9 cellular contexts compared by ENCODE assay signal in the genomic region with DNA sequence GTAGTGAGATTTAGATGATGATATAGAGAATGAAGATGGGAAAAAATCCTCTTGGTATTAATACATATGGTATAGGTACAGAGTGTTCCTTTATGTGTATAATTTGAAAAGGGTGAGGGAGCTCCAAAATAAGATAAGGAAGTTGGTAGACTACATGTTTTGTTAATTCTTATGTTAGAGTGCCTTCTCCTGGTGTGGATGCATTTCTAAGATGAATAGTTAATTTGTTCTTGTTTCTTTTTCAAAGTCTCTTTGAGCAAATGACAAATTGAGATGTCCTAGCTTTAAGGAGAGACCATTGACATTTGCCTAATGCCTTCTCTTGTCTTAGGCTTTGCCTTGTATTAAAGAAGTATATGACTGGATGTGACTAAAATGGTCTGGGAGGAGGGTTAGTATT. TPM values are rescaled to one million over a fixed set of nuclear protein-coding genes. Genes with fewer than 3 reads are reported as not detected.
DNase-seq lines count a peak whose midpoint lies in the region; ATAC-seq and TF ChIP-seq lines count a peak whose summit lies in the region.
"Had no signal": no experiment of that assay in that cellular context is flagged by ENCODE, and none has a peak within 500 bp of the region (broad histone marks: within the 10 kb centered on the region; RNA-seq: fewer than 3 reads in every experiment).

No MANE protein-coding gene starts in this region.

- no peaks in the 10 kb centered on the region for H3K9me3 ChIP-seq in transverse colon
- H3K9me3 ChIP-seq: gastrocnemius medialis had no signal

- peak overlapping the region; percentile 97 for H3K27ac ChIP-seq in foreskin keratinocyte
- peak overlapping the region; percentile 45 to 61 (median 54) for H3K27ac ChIP-seq in transverse colon

- intact Hi-C loops in transverse colon (cut with DNase I; ENCODE audit: low total_unique reads): no loop called here

- TF ChIP-seq POLR2A in transverse colon (IDR thresholded peaks at IDR 0.05): no peak

- H3K9me3 Mint-ChIP-seq in activated T-cell treated with anti-CD3 and anti-CD28 coated beads, Interleukin-2, amount 50 U/mL, for 4 hours: no peaks in the 10 kb centered on the region

- H3K4me3 Mint-ChIP-seq in activated T-cell treated with anti-CD3 and anti-CD28 coated beads, Interleukin-2, amount 50 U/mL, for 4 hours: peak overlapping the region; percentile 64

- H3K36me3 ChIP-seq in transverse colon: no peaks in the 10 kb centered on the region
- H3K36me3 ChIP-seq: gastrocnemius medialis had no signal

- peak; percentile 65 for TF ChIP-seq CTCF in foreskin keratinocyte (conservative IDR thresholded peaks at IDR 0.05)
- peak in 1 of 5 experiments; percentile 9 for TF ChIP-seq CTCF in transverse colon (IDR thresholded peaks at IDR 0.05)

- no peaks in the 10 kb centered on the region for H3K27me3 Mint-ChIP-seq in activated T-cell treated with anti-CD3 and anti-CD28 coated beads, Interleukin-2, amount 50 U/mL, for 4 hours (ENCODE audit: low read depth)

- in situ Hi-C loops in SK-MEL-5 (cut with HindIII; ENCODE audit: low pct_unique_long_range_greater_than_20kb, low sequenced_read_pairs): no loop called here
- in situ Hi-C loops in transverse colon (cut with MboI; ENCODE audit: low pct_ligation_motif_present in 1 of 4, low pct_unique_long_range_greater_than_20kb in 1 of 4, low sequenced_read_pairs in 3 of 4): loop anchor here in 1 of 4 donors (10.0 kb wide), 1 partner anchor 80 kb away; no protein-coding TSS in a partner anchor

- H3K27me3 ChIP-seq in foreskin keratinocyte (no peaks in the 10 kb centered on the region), transverse colon (no peaks in the 10 kb centered on the region)
- H3K27me3 ChIP-seq: gastrocnemius medialis had no signal

- no peak for DNase-seq in activated T-cell treated with anti-CD3 and anti-CD28 coated beads, Interleukin-2, amount 50 U/mL, for 4 hours
- DNase-seq in activated T-cell treated with anti-CD3 and anti-CD28 coated beads for 4 hours: no peak
- peak; percentile 48 for DNase-seq in SK-MEL-5 (ENCODE audit: low read depth, low spot score)
- no peak for DNase-seq in foreskin keratinocyte
- no peak for DNase-seq in transverse colon
- DNase-seq: gastrocnemius medialis had no signal

- H3K4me1 Mint-ChIP-seq in activated T-cell treated with anti-CD3 and anti-CD28 coated beads, Interleukin-2, amount 50 U/mL, for 4 hours (ENCODE audit: low read depth): peaks cover 86% of the 10 kb centered on the region

- H3K36me3 Mint-ChIP-seq in activated T-cell treated with anti-CD3 and anti-CD28 coated beads, Interleukin-2, amount 50 U/mL, for 4 hours (ENCODE audit: insufficient read depth): peaks cover 11% of the 10 kb centered on the region

- no peak for ATAC-seq in activated T-cell treated with anti-CD3 and anti-CD28 coated beads, Interleukin-2, amount 50 U/mL, for 4 hours
- no peak for ATAC-seq in foreskin keratinocyte
- ATAC-seq in HG02981 (IDR thresholded peaks at IDR 0.05; ENCODE audit: unreplicated experiment): no peak
- no peak for ATAC-seq in HG03097 (IDR thresholded peaks at IDR 0.05; ENCODE audit: low FRiP score, unreplicated experiment)
- no peak for ATAC-seq in HG03139 (IDR thresholded peaks at IDR 0.05; ENCODE audit: unreplicated experiment)
- ATAC-seq: gastrocnemius medialis had no signal

- no peak for TF ChIP-seq EP300 in transverse colon (IDR thresholded peaks at IDR 0.05; ENCODE audit: low read depth)

- peaks cover 33% of the 10 kb centered on the region for H3K4me1 ChIP-seq in foreskin keratinocyte
- H3K4me1 ChIP-seq in transverse colon: peaks cover 4 to 29% (median 13%) of the 10 kb centered on the region in 4 donors

- no peak overlapping the region for H3K4me3 ChIP-seq in transverse colon
- H3K4me3 ChIP-seq: gastrocnemius medialis had no signal

RNA-seq across cellular contexts. Expression of a gene that starts 34.1 kb away (rescaled TPM):
- 10 to 100 TPM; 67.4 to 78.8 (median 77.0) TPM for total RNA-seq in activated T-cell treated with anti-CD3 and anti-CD28 coated beads, Interleukin-2, amount 50 U/mL, for 4 hours
- 36.0 and 49.1 TPM in 2 replicates for total RNA-seq in SK-MEL-5 (2014; rRNA removed; shearing (Covaris generic))
- 21.3 and 34.1 TPM in 2 replicates for polyA plus RNA-seq in SK-MEL-5 (2015; cell fraction: cytosol; rRNA removed)
- 29.1 and 46.0 TPM in 2 replicates for polyA plus RNA-seq in SK-MEL-5 (2015; cell fraction: nucleus; rRNA removed)
- total RNA-seq in foreskin keratinocyte (29.7 and 31.9 TPM in 2 replicates), transverse colon (100 to 1,000 TPM; 206 to 291 (median 214) TPM)
- 7.7 and 8.5 TPM in 2 replicates for polyA plus RNA-seq in foreskin keratinocyte
